In the genomic region with DNA sequence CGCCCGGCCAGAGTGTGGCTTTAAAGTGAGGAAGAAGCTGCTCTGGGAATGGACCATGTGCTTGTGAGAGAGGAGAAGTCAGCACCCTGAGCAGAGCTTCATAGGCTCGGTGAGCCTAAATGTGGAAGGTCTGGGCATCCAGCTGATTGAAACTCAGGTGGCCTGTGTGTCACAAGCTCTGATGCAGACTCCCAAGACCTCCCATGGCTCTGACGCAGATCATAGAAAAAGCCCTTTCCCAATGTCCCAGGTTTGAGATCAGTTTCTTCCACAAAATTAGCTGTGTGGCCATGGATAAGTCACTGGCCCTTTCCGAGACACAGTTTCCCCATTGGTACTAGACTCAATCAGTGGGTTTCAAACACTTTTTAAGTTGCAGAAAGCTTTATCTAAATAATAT, we compare ENCODE assay signal across 32 cellular contexts.
DNase-seq lines count a peak whose midpoint lies in the region; ATAC-seq and TF ChIP-seq lines count a peak whose summit lies in the region.
"Had no signal": no experiment of that assay in that cellular context is flagged by ENCODE, and none has a peak within 500 bp of the region (broad histone marks: within the 10 kb centered on the region; RNA-seq: fewer than 3 reads in every experiment).

No MANE protein-coding gene starts in this region.

- no peak for ATAC-seq in GM21737 (IDR thresholded peaks at IDR 0.05; ENCODE audit: unreplicated experiment)
- ATAC-seq: A549; CD8-positive, alpha-beta T cell had no signal

- TF ChIP-seq EP300 in esophagus muscularis mucosa (IDR thresholded peaks at IDR 0.05), result no peak
- no peak for TF ChIP-seq EP300 in neural cell (conservative IDR thresholded peaks at IDR 0.05; ENCODE audit: poor library complexity, severe bottlenecking)

- H3F3A ChIP-seq in neural cell (ENCODE audit: insufficient read depth, low read length, poor library complexity, severe bottlenecking), result peaks cover 6% of the 10 kb centered on the region

- TF ChIP-seq RAD21 in neural cell (conservative IDR thresholded peaks at IDR 0.05), result no peak

- intact Hi-C loops in esophagus muscularis mucosa (cut with DNase I) (no loop called here), vagina (cut with DNase I) (no loop called here)

- H3K4me1 ChIP-seq in esophagus muscularis mucosa (no peaks in the 10 kb centered on the region), vagina (no peaks in the 10 kb centered on the region)
- H3K4me1 ChIP-seq: A549; BE2C; BLaER1; BLaER1 treated with 17β-estradiol and CSF1 and Interleukin-3, amounts not matched to agents 10 nM and 100 nM; Caco-2 had no signal

- WGBS in esophagus muscularis mucosa, result 91% methylated on average over 4 of the region's 5 CpGs

- no peak overlapping the region for H3K27ac ChIP-seq in esophagus muscularis mucosa (replicated peaks in 1 of 4)
- H3K27ac ChIP-seq in neural cell (ENCODE audit: low read length), result peak overlapping the region; percentile 46
- H3K27ac ChIP-seq in vagina, result no peak overlapping the region
- H3K27ac ChIP-seq: 22Rv1; A549; BLaER1; BLaER1 treated with 17β-estradiol and CSF1 and Interleukin-3, amounts not matched to agents 10 nM and 100 nM; C4-2B had no signal

- peak; percentile 82 for DNase-seq in esophagus muscularis mucosa (ENCODE audit: extremely low spot score)
- peak; percentile 32 for DNase-seq in islet precursor cell
- DNase-seq in vagina (ENCODE audit: extremely low spot score in 2 of 2), result peak; percentile 32 to 81
- DNase-seq in stimulated activated CD4-positive, alpha-beta T cell treated with anti-CD3 and anti-CD28 coated beads, Interleukin-4, amount 100 ng/mL, for 1 hour, result no peak
- no peak for DNase-seq in NAMALWA (ENCODE audit: low spot score)
- no peak for DNase-seq in activated CD8-positive, alpha-beta memory T cell treated with anti-CD3 and anti-CD28 coated beads, Interleukin-2, amount 50 U/mL, for 4 hours
- DNase-seq: 8988T; ACHN; AML-193; BE2C; C1 segment of cervical spinal cord; Caco-2; Calu3; CD4-positive, alpha-beta T cell; CD4-positive, CD25-positive, alpha-beta regulatory T cell; CD8-positive, alpha-beta memory T cell; CD8-positive, alpha-beta T cell; COR-L47; DMS 273 treated with DMSO at 0.1 percent for 48 hours; DMS153; DMS53; DMS79; DMS79 treated with DMSO at 0.1 percent for 48 hours; DND-41; EL had no signal

- TF ChIP-seq CTCF in esophagus muscularis mucosa (IDR thresholded peaks at IDR 0.05), result no peak
- TF ChIP-seq CTCF in neural cell (IDR thresholded peaks at IDR 0.05; ENCODE audit: poor library complexity, severe bottlenecking), result no peak
- TF ChIP-seq CTCF in vagina (IDR thresholded peaks at IDR 0.05), result no peak

- no peak for TF ChIP-seq POLR2A in esophagus muscularis mucosa (IDR thresholded peaks at IDR 0.05; ENCODE audit: low read depth)
- TF ChIP-seq POLR2A in vagina (IDR thresholded peaks at IDR 0.05), result no peak

- H2AFZ ChIP-seq in neural cell (ENCODE audit: low read depth, low read length), result no peak overlapping the region

- H3K9me3 ChIP-seq in esophagus muscularis mucosa (peaks cover 0 to 3% (median 0%) of the 10 kb centered on the region in 4 donors), neural cell (ENCODE audit: low read length) (no peaks in the 10 kb centered on the region), vagina (no peaks in the 10 kb centered on the region)
- H3K9me3 ChIP-seq: BE2C, Caco-2 had no signal

- no peaks in the 10 kb centered on the region for H3K79me2 ChIP-seq in neural cell (replicated peaks; ENCODE audit: insufficient read depth, low read length)

- H4K20me1 ChIP-seq in neural cell (ENCODE audit: insufficient read depth), result no peaks in the 10 kb centered on the region
- H4K20me1 ChIP-seq: BLaER1; BLaER1 treated with 17β-estradiol and CSF1 and Interleukin-3, amounts not matched to agents 10 nM and 100 nM had no signal

- no peaks in the 10 kb centered on the region for H3K9me2 ChIP-seq in neural cell (ENCODE audit: insufficient read depth, low read length)

- no peak overlapping the region for H3K4me2 ChIP-seq in neural cell (ENCODE audit: low read length)
- H3K4me2 ChIP-seq: A549; BLaER1; BLaER1 treated with 17β-estradiol and CSF1 and Interleukin-3, amounts not matched to agents 10 nM and 100 nM had no signal

- no peak overlapping the region for H3K4me3 ChIP-seq in esophagus muscularis mucosa
- no peak overlapping the region for H3K4me3 ChIP-seq in neural cell (ENCODE audit: low read length)
- H3K4me3 ChIP-seq in vagina, result no peak overlapping the region
- H3K4me3 ChIP-seq: A549; BLaER1; BLaER1 treated with 17β-estradiol and CSF1 and Interleukin-3, amounts not matched to agents 10 nM and 100 nM had no signal

- no peak overlapping the region for H3K9ac ChIP-seq in neural cell (ENCODE audit: low read length)
- H3K9ac ChIP-seq: BLaER1; BLaER1 treated with 17β-estradiol and CSF1 and Interleukin-3, amounts not matched to agents 10 nM and 100 nM had no signal

- peaks cover 0 to 38% (median 0%) of the 10 kb centered on the region in 4 donors for H3K27me3 ChIP-seq in esophagus muscularis mucosa
- H3K27me3 ChIP-seq in neural cell (ENCODE audit: insufficient read depth, low read depth, low read length), result no peaks in the 10 kb centered on the region
- H3K27me3 ChIP-seq in vagina, result no peaks in the 10 kb centered on the region
- H3K27me3 ChIP-seq: BLaER1; BLaER1 treated with 17β-estradiol and CSF1 and Interleukin-3, amounts not matched to agents 10 nM and 100 nM had no signal

- no peaks in the 10 kb centered on the region for H3K36me3 ChIP-seq in esophagus muscularis mucosa
- no peaks in the 10 kb centered on the region for H3K36me3 ChIP-seq in neural cell (ENCODE audit: insufficient read depth, low read length)
- H3K36me3 ChIP-seq in vagina, result no peaks in the 10 kb centered on the region
- H3K36me3 ChIP-seq: BE2C; BLaER1; BLaER1 treated with 17β-estradiol and CSF1 and Interleukin-3, amounts not matched to agents 10 nM and 100 nM had no signal

TF ChIP-seq in neural cell, 6 proteins besides CTCF, POLR2A, EP300 and RAD21:
- TF ChIP-seq POLR2AphosphoS5 (IDR thresholded peaks at IDR 0.05) (no peak), MXI1 (conservative IDR thresholded peaks at IDR 0.05; ENCODE audit: poor library complexity, severe bottlenecking) (no peak), TAF1 (IDR thresholded peaks at IDR 0.05; ENCODE audit: low read depth) (no peak), SMC3 (conservative IDR thresholded peaks at IDR 0.05; ENCODE audit: poor library complexity) (no peak), EZH2 (IDR thresholded peaks at IDR 0.05; ENCODE audit: borderline replicate concordance, insufficient read depth, low read length, poor library complexity, severe bottlenecking) (no peak)
- TF ChIP-seq, protein P1, sequence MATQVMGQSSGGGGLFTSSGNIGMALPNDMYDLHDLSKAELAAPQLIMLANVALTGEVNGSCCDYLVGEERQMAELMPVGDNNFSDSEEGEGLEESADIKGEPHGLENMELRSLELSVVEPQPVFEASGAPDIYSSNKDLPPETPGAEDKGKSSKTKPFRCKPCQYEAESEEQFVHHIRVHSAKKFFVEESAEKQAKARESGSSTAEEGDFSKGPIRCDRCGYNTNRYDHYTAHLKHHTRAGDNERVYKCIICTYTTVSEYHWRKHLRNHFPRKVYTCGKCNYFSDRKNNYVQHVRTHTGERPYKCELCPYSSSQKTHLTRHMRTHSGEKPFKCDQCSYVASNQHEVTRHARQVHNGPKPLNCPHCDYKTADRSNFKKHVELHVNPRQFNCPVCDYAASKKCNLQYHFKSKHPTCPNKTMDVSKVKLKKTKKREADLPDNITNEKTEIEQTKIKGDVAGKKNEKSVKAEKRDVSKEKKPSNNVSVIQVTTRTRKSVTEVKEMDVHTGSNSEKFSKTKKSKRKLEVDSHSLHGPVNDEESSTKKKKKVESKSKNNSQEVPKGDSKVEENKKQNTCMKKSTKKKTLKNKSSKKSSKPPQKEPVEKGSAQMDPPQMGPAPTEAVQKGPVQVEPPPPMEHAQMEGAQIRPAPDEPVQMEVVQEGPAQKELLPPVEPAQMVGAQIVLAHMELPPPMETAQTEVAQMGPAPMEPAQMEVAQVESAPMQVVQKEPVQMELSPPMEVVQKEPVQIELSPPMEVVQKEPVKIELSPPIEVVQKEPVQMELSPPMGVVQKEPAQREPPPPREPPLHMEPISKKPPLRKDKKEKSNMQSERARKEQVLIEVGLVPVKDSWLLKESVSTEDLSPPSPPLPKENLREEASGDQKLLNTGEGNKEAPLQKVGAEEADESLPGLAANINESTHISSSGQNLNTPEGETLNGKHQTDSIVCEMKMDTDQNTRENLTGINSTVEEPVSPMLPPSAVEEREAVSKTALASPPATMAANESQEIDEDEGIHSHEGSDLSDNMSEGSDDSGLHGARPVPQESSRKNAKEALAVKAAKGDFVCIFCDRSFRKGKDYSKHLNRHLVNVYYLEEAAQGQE (IDR thresholded peaks at IDR 0.05; ENCODE audit: borderline replicate concordance), result no peak
TF ChIP-seq in neural cell: peak in this region for 0.

Comparison
In these comparisons a context has a peak if more than half of its experiments do, and no peak if none do; other contexts are left out.
1. DNase-seq: peak in esophagus muscularis mucosa (single experiment), islet precursor cell (single experiment) and vagina (2 of 2); none in stimulated activated CD4-positive, alpha-beta T cell treated with anti-CD3 and anti-CD28 coated beads, Interleukin-4, amount 100 ng/mL, for 1 hour (single experiment), NAMALWA (single experiment) and activated CD8-positive, alpha-beta memory T cell treated with anti-CD3 and anti-CD28 coated beads, Interleukin-2, amount 50 U/mL, for 4 hours (single experiment).